ENCODE assay signal across 1 cellular context in genomic region chr16:1610071-1610840, GRCh38.
TF ChIP-seq lines count a peak whose summit lies in the region.

No MANE protein-coding gene starts in this region.

TF ChIP-seq in HepG2, 621 proteins besides CTCF, POLR2A, EP300 and RAD21 (continued from another document):
- TF ChIP-seq ZBTB40 (IDR thresholded peaks at IDR 0.05) (no peak), ZBTB40 (CRISPR knock-in tag; IDR thresholded peaks at IDR 0.05) (no peak), AGO2 (optimal IDR thresholded peaks at IDR 0.05; ENCODE audit: low read depth, low read length) (no peak), PLSCR1 (CRISPR knock-in tag; IDR thresholded peaks at IDR 0.05; ENCODE audit: borderline replicate concordance) (no peak), ZNF101 (CRISPR knock-in tag; IDR thresholded peaks at IDR 0.05; ENCODE audit: borderline replicate concordance, low read depth) (no peak), ZNF878 (CRISPR knock-in tag; IDR thresholded peaks at IDR 0.05) (no peak), BCL3 (CRISPR knock-in tag; IDR thresholded peaks at IDR 0.05) (peak; percentile 78; the same call in 1 of the 2 replicates), NFRKB (IDR thresholded peaks at IDR 0.05) (no peak), CHD4 (IDR thresholded peaks at IDR 0.05; ENCODE audit: borderline replicate concordance, low read length) (no peak), PRMT3 (CRISPR knock-in tag; IDR thresholded peaks at IDR 0.05; ENCODE audit: borderline replicate concordance, low read depth) (no peak), ZNF552 (CRISPR knock-in tag; IDR thresholded peaks at IDR 0.05; ENCODE audit: borderline replicate concordance) (no peak), GATAD2A (CRISPR knock-in tag; IDR thresholded peaks at IDR 0.05) (no peak; the same call in 1 of the 2 replicates), SNAPC5 (CRISPR knock-in tag; IDR thresholded peaks at IDR 0.05; ENCODE audit: borderline replicate concordance) (no peak), ZBED4 (CRISPR knock-in tag; IDR thresholded peaks at IDR 0.05; ENCODE audit: borderline replicate concordance) (peak; percentile 36; the same call in 1 of the 2 replicates), TARDBP (CRISPR knock-in tag; IDR thresholded peaks at IDR 0.05) (peak; percentile 56), ZFP36 (IDR thresholded peaks at IDR 0.05; ENCODE audit: borderline replicate concordance, low read depth, low read length, partially characterized antibody) (no peak), E2F1 (CRISPR knock-in tag; IDR thresholded peaks at IDR 0.05) (peak; percentile 66; the same call in 1 of the 2 replicates), SIX4 (CRISPR knock-in tag; IDR thresholded peaks at IDR 0.05) (no peak), ZNF431 (CRISPR knock-in tag; IDR thresholded peaks at IDR 0.05; ENCODE audit: borderline replicate concordance, low read depth) (no peak; the same call in 1 of the 2 replicates), MZF1 (CRISPR knock-in tag; IDR thresholded peaks at IDR 0.05; ENCODE audit: borderline replicate concordance) (0 out of 2 replicates have a peak, but pooled peaks have one; percentile 47), GPBP1L1 (CRISPR knock-in tag; IDR thresholded peaks at IDR 0.05) (no peak), MAFF (IDR thresholded peaks at IDR 0.05; ENCODE audit: low read depth, low read length) (no peak)
